Comparison of ENCODE assay signal across 1 cellular context in the genomic region with DNA sequence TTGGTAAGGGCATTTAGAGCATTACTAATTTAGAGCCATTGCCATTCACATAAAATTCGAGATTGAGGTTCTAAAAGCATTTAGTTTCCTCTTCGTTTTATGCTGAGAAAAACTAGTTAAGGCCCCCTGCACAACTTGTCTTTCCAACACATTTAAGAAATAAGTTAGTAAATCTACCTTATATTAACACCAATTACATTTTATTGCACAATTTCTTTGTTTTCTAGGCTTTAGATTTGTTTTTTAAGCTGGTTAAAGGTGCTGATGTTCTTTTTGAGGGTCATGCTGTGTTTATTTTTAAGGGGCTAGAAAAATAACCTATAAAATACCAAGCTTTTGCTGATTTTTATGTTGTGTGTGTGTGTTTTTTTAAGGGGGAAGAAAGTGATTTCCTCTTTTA.
TF ChIP-seq lines count a peak whose summit lies in the region.

No MANE protein-coding gene starts in this region.

TF ChIP-seq in GM12878, 131 proteins besides CTCF, POLR2A, EP300 and RAD21:
- TF ChIP-seq KDM1A (IDR thresholded peaks at IDR 0.05; ENCODE audit: borderline replicate concordance) (no peak), DPF2 (IDR thresholded peaks at IDR 0.05) (no peak), CBFB (IDR thresholded peaks at IDR 0.05; ENCODE audit: low read depth) (no peak), EED (IDR thresholded peaks at IDR 0.05; ENCODE audit: low read depth) (no peak), CBX5 (IDR thresholded peaks at IDR 0.05; ENCODE audit: low read depth) (no peak)
